In genomic region chr1:11671205-11671543, GRCh38 we compare ENCODE assay signal across 2 cellular contexts.
TF ChIP-seq lines count a peak whose summit lies in the region.

No MANE protein-coding gene starts in this region.

TF ChIP-seq in HepG2, 621 proteins besides CTCF, POLR2A, EP300 and RAD21:
- TF ChIP-seq ZNF510 (CRISPR knock-in tag; IDR thresholded peaks at IDR 0.05; ENCODE audit: low read depth), result 0 out of 2 replicates have a peak, but pooled peaks have one; percentile 34
- TF ChIP-seq SAFB2 (CRISPR knock-in tag; IDR thresholded peaks at IDR 0.05; ENCODE audit: borderline replicate concordance, low read depth), result 0 out of 2 replicates have a peak, but pooled peaks have one; percentile 38
- 0 out of 2 replicates have a peak, but pooled peaks have one; percentile 15 for TF ChIP-seq CHD4 (IDR thresholded peaks at IDR 0.05; ENCODE audit: borderline replicate concordance, low read length)
- peak; percentile 95 for TF ChIP-seq ZNF121 (CRISPR knock-in tag; IDR thresholded peaks at IDR 0.05)
- TF ChIP-seq ZNF547 (CRISPR knock-in tag; IDR thresholded peaks at IDR 0.05), result 0 out of 2 replicates have a peak, but pooled peaks have one; percentile 15
- TF ChIP-seq NRL (CRISPR knock-in tag; IDR thresholded peaks at IDR 0.05; ENCODE audit: borderline replicate concordance), result 0 out of 2 replicates have a peak, but pooled peaks have one; percentile 0
- TF ChIP-seq ZNF605 (CRISPR knock-in tag; IDR thresholded peaks at IDR 0.05), result 0 out of 2 replicates have a peak, but pooled peaks have one; percentile 5
- TF ChIP-seq ZC3H13 (CRISPR knock-in tag; IDR thresholded peaks at IDR 0.05), result no peak
- TF ChIP-seq MTA1 (CRISPR knock-in tag; IDR thresholded peaks at IDR 0.05; ENCODE audit: borderline replicate concordance), result no peak
- TF ChIP-seq ZNF343 (CRISPR knock-in tag; IDR thresholded peaks at IDR 0.05), result no peak
- TF ChIP-seq ZNF274 (CRISPR knock-in tag; IDR thresholded peaks at IDR 0.05), result 0 out of 2 replicates have a peak, but pooled peaks have one; percentile 10
- TF ChIP-seq ZNF7 (CRISPR knock-in tag; IDR thresholded peaks at IDR 0.05), result no peak
- TF ChIP-seq ZNF749 (CRISPR knock-in tag; IDR thresholded peaks at IDR 0.05; ENCODE audit: borderline replicate concordance), result 0 out of 2 replicates have a peak, but pooled peaks have one; percentile 51

TF ChIP-seq in WTC11, 78 proteins besides CTCF, POLR2A, EP300 and RAD21:
- TF ChIP-seq SMAD3 (CRISPR knock-in tag; IDR thresholded peaks at IDR 0.05; ENCODE audit: borderline replicate concordance), result no peak
- no peak for TF ChIP-seq MAX (CRISPR knock-in tag; IDR thresholded peaks at IDR 0.05)
- no peak for TF ChIP-seq ZNF317 (CRISPR knock-in tag; IDR thresholded peaks at IDR 0.05; ENCODE audit: borderline replicate concordance, low read depth)
- no peak for TF ChIP-seq ZNF281 (CRISPR knock-in tag; IDR thresholded peaks at IDR 0.05)
- no peak for TF ChIP-seq HMGA2 (CRISPR knock-in tag; IDR thresholded peaks at IDR 0.05)
- TF ChIP-seq CBFB (CRISPR knock-in tag; IDR thresholded peaks at IDR 0.05; ENCODE audit: low read depth), result no peak
- no peak for TF ChIP-seq TEAD4 (CRISPR knock-in tag; IDR thresholded peaks at IDR 0.05)
- TF ChIP-seq TCF7 (CRISPR knock-in tag; IDR thresholded peaks at IDR 0.05; ENCODE audit: low read depth), result no peak
- no peak for TF ChIP-seq TEAD1 (CRISPR knock-in tag; IDR thresholded peaks at IDR 0.05)
- TF ChIP-seq ZNF512 (CRISPR knock-in tag; IDR thresholded peaks at IDR 0.05; ENCODE audit: borderline replicate concordance), result no peak
- no peak for TF ChIP-seq JAZF1 (CRISPR knock-in tag; IDR thresholded peaks at IDR 0.05)
- no peak for TF ChIP-seq ZSCAN18 (CRISPR knock-in tag; IDR thresholded peaks at IDR 0.05)
- TF ChIP-seq ATF1 (CRISPR knock-in tag; IDR thresholded peaks at IDR 0.05), result no peak
- TF ChIP-seq E2F4 (CRISPR knock-in tag; IDR thresholded peaks at IDR 0.05; ENCODE audit: borderline replicate concordance, low read depth), result no peak
- no peak for TF ChIP-seq TP53 (CRISPR knock-in tag; IDR thresholded peaks at IDR 0.05)
- TF ChIP-seq ZNF232 (CRISPR knock-in tag; IDR thresholded peaks at IDR 0.05), result no peak
- TF ChIP-seq PRRX2 (CRISPR knock-in tag; IDR thresholded peaks at IDR 0.05), result no peak
- no peak for TF ChIP-seq ZNF416 (CRISPR knock-in tag; IDR thresholded peaks at IDR 0.05)
- no peak for TF ChIP-seq GABPB1 (CRISPR knock-in tag; IDR thresholded peaks at IDR 0.05)
